ENCODE assay signal across 20 cellular contexts in genomic region chr7:81333004-81333403, GRCh38.
DNase-seq lines count a peak whose midpoint lies in the region; ATAC-seq and TF ChIP-seq lines count a peak whose summit lies in the region.
"Had no signal": no experiment of that assay in that cellular context is flagged by ENCODE, and none has a peak within 500 bp of the region (broad histone marks: within the 10 kb centered on the region; RNA-seq: fewer than 3 reads in every experiment).

No MANE protein-coding gene starts in this region.

- POLR2A ChIA-PET in RWPE1 (lab: Yijun Ruan, JAX; ENCODE audit: low non-redundant PET): no interaction called here

- TF ChIP-seq CTCF in RWPE1 (conservative IDR thresholded peaks at IDR 0.05; ENCODE audit: low read depth) (no peak), fibroblast of mammary gland (conservative IDR thresholded peaks at IDR 0.05; ENCODE audit: control insufficient read depth, insufficient read depth, low read depth, low read length) (no peak)

- DNase-seq in ELR (ENCODE audit: low read depth) (peak; percentile 64), RWPE1 (ENCODE audit: low spot score) (peak; percentile 18), fibroblast of mammary gland (ENCODE audit: low read depth) (peak; percentile 37), renal cortical epithelial cell (ENCODE audit: low read depth) (peak; percentile 42), SHP77 (lab: John Stamatoyannopoulos, UW) (no peak), HK-2 (ENCODE audit: unreplicated experiment) (no peak)
- DNase-seq: activated naive CD4-positive, alpha-beta T cell treated with anti-CD3 and anti-CD28 coated beads for 36 hours; DMS79 treated with DMSO at 0.1 percent for 48 hours; effector memory CD4-positive, alpha-beta T cell; kidney; NCI-H2029; NCI-H524; PC-9; spleen; stomach; T-helper 1 cell had no signal

- H3K4me3 ChIP-seq in fibroblast of mammary gland (ENCODE audit: control insufficient read depth, low read depth, low read length): no peak overlapping the region
- H3K4me3 ChIP-seq: PC-9, spleen, stomach had no signal

- CTCF ChIA-PET in RWPE1 (lab: Yijun Ruan, JAX): interaction anchor here (0.6 kb wide), 1 partner anchor 513 kb away, joined by 4 read pairs; no protein-coding TSS in a partner anchor

- H3K27ac ChIP-seq in RWPE1: no peak overlapping the region
- H3K27ac ChIP-seq: neutrophil, PC-9, spleen, stomach had no signal

- no peak for ATAC-seq in GM21515 (IDR thresholded peaks at IDR 0.05; ENCODE audit: unreplicated experiment)
- ATAC-seq in activated CD4-positive, CD25-positive, alpha-beta regulatory T cell treated with anti-CD3 and anti-CD28 coated beads, Interleukin-2, amount 50 U/mL, for 24 hours: no peak
- ATAC-seq: WTC11 had no signal

Comparison
In these comparisons a context has a peak if more than half of its experiments do, and no peak if none do; other contexts are left out.
1. DNase-seq: peak in ELR (single experiment), RWPE1 (single experiment), fibroblast of mammary gland (single experiment) and renal cortical epithelial cell (single experiment); none in SHP77 (0 of 2) and HK-2 (single experiment).